In the genomic region with DNA sequence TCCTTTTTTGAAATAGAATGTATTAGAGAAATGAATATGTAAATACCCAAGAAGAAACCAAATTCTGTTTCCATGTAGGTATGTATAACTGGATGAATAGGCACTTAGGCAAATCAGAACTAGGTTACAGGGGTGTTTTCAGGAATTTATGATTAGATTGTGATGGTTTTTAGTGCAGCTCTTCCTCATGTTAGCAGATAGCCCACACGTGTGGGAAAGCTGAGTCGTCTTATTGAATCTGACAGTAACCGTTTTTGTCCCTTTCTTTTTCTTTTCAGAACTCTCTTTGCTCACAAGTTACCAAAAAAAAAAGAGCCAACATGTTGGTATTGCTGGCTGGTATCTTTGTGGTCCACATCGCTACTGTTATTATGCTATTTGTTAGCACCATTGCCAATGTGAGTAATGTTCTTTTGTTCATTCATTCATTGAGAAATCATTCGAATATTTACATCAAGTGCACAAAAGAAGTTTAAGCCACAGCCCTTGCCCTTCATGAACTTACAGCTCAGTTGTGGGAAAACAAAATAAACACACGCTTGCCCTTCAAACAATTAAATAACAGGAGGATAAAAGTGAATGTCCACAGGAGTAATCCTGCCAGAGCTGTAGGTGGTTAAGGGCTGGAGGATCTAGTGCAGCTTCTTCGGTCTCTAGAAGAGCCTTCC, we compare ENCODE assay signal across 9 cellular contexts. TPM values are rescaled to one million over a fixed set of nuclear protein-coding genes. Genes with fewer than 3 reads are reported as not detected.
DNase-seq lines count a peak whose midpoint lies in the region; ATAC-seq and TF ChIP-seq lines count a peak whose summit lies in the region.
"Had no signal": no experiment of that assay in that cellular context is flagged by ENCODE, and none has a peak within 500 bp of the region (broad histone marks: within the 10 kb centered on the region; RNA-seq: fewer than 3 reads in every experiment).

No MANE protein-coding gene starts in this region.

- H3K9me3 ChIP-seq in OCI-LY3 (ENCODE audit: insufficient read depth, low read length) = no peaks in the 10 kb centered on the region
- no peaks in the 10 kb centered on the region for H3K9me3 ChIP-seq in mammary epithelial cell (replicated peaks; ENCODE audit: insufficient read depth, low read length)
- no peaks in the 10 kb centered on the region for H3K9me3 ChIP-seq in neuron (ENCODE audit: low read length)
- H3K9me3 ChIP-seq in trophoblast cell (ENCODE audit: insufficient read depth, low read depth, low read length) = no peaks in the 10 kb centered on the region
- H3K9me3 ChIP-seq: neutrophil had no signal

- no peak overlapping the region for H2BK120ac ChIP-seq in trophoblast cell (ENCODE audit: insufficient read depth, low read length, poor library complexity)

- H4K12ac ChIP-seq in trophoblast cell (ENCODE audit: low read depth, low read length) = no peak overlapping the region

- no peak overlapping the region for H3K23ac ChIP-seq in trophoblast cell (ENCODE audit: low read length)

- peaks cover 17% of the 10 kb centered on the region for H3K4me1 ChIP-seq in OCI-LY3 (ENCODE audit: low read length)
- peaks cover 57% of the 10 kb centered on the region for H3K4me1 ChIP-seq in mammary epithelial cell (ENCODE audit: insufficient read depth, low read length)
- H3K4me1 ChIP-seq in neuron (ENCODE audit: insufficient read depth, low read length) = peaks cover 39% of the 10 kb centered on the region
- peaks cover 11 to 16% of the 10 kb centered on the region in 2 experiments for H3K4me1 ChIP-seq in trophoblast cell (ENCODE audit: control insufficient read depth in 1 of 2, insufficient read depth in 2 of 2, low read length in 2 of 2)

- H4K20me1 ChIP-seq in OCI-LY3 (ENCODE audit: insufficient read depth, low read length) (no peaks in the 10 kb centered on the region), mammary epithelial cell (ENCODE audit: insufficient read depth, low read length) (no peaks in the 10 kb centered on the region)

- 0 out of 2 replicates have a peak overlapping the region, but pooled peaks have one; percentile 8 for H2AFZ ChIP-seq in OCI-LY3 (ENCODE audit: low read depth, low read length)
- no peak overlapping the region for H2AFZ ChIP-seq in mammary epithelial cell (ENCODE audit: low read depth, low read length)
- H2AFZ ChIP-seq in neuron (ENCODE audit: low read depth, low read length) = peak overlapping the region; percentile 11
- no peak overlapping the region for H2AFZ ChIP-seq in trophoblast cell (ENCODE audit: insufficient read depth, low read length, poor library complexity)

- no peak overlapping the region for H3K14ac ChIP-seq in trophoblast cell (ENCODE audit: low read length)

- peaks cover 7% of the 10 kb centered on the region for H3K79me1 ChIP-seq in trophoblast cell (ENCODE audit: low read length)

- H2BK12ac ChIP-seq in trophoblast cell (ENCODE audit: low read length) = no peak overlapping the region

- peak overlapping the region; percentile 50 for H3K4me2 ChIP-seq in OCI-LY3 (ENCODE audit: low read length)
- H3K4me2 ChIP-seq in mammary epithelial cell (ENCODE audit: insufficient read depth, low read depth, low read length) = peak overlapping the region; percentile 24
- no peak overlapping the region for H3K4me2 ChIP-seq in trophoblast cell (ENCODE audit: low read length)

- TF ChIP-seq CTCF in OCI-LY3 (IDR thresholded peaks at IDR 0.05; ENCODE audit: low read depth, low read length) = no peak
- TF ChIP-seq CTCF in mammary epithelial cell (conservative IDR thresholded peaks at IDR 0.05 in 1 of 2, IDR thresholded peaks at IDR 0.05 in 1 of 2; ENCODE audit: extremely low read depth in 1 of 2, insufficient read depth in 1 of 2, low read depth in 1 of 2, low read length in 2 of 2) = no peak

- no peak overlapping the region for H3K4ac ChIP-seq in trophoblast cell (ENCODE audit: low read depth, low read length)

- DNase-seq in EL (peak; percentile 33), mammary epithelial cell (no peak), DMS153 treated with DMSO at 0.1 percent for 48 hours (lab: John Stamatoyannopoulos, UW; ENCODE audit: unreplicated experiment) (no peak), CD1c-positive myeloid dendritic cell (ENCODE audit: extremely low spot score) (no peak), trophoblast cell (no peak)

- dilution Hi-C loops in mammary epithelial cell (cut with HindIII; ENCODE audit: low sequenced_read_pairs) = loop anchor here (5.0 to 25.0 kb wide), 2 partner anchors 69 to 199 kb away; partner anchors contain the start of gene HEBP1

- H2AK5ac ChIP-seq in trophoblast cell (ENCODE audit: low read length) = no peak overlapping the region

- no peak overlapping the region for H3K18ac ChIP-seq in trophoblast cell (ENCODE audit: low read length)

- H3K4me3 ChIP-seq in OCI-LY3 (ENCODE audit: low read length) = no peak overlapping the region
- H3K4me3 ChIP-seq in mammary epithelial cell (replicated peaks in 1 of 3; ENCODE audit: insufficient read depth in 1 of 3, low read depth in 2 of 3, low read length in 3 of 3) = no peak overlapping the region
- H3K4me3 ChIP-seq in neuron (ENCODE audit: low read length) = no peak overlapping the region
- no peak overlapping the region for H3K4me3 ChIP-seq in trophoblast cell (ENCODE audit: low read depth, low read length)

- H3K79me2 ChIP-seq in OCI-LY3 (ENCODE audit: low read length) (no peaks in the 10 kb centered on the region), mammary epithelial cell (ENCODE audit: insufficient read depth, low read length) (peaks cover 81% of the 10 kb centered on the region), trophoblast cell (ENCODE audit: control insufficient read depth, insufficient read depth, low read length, poor library complexity) (peaks cover 1% of the 10 kb centered on the region)

- no peak overlapping the region for H4K91ac ChIP-seq in trophoblast cell (ENCODE audit: low read depth, low read length)

- in situ Hi-C loops in mammary epithelial cell (cut with MboI; ENCODE audit: low sequenced_read_pairs in 2 of 2) = loop anchor here (5.0 to 25.0 kb wide), 3 partner anchors 114 to 399 kb away; partner anchors contain the start of gene DDX47 (in 1 of the 2)

- WGBS in mammary epithelial cell (ENCODE audit: low coverage, missing lambda C conversion rate) = 43% methylated on average over 7 of the region's 7 CpGs
- WGBS in trophoblast cell (ENCODE audit: extremely low coverage, insufficient coverage, insufficient read length) = no CpG with 5 or more reads among the region's 7 CpGs

- CTCF ChIA-PET in mammary epithelial cell (lab: Charles Lee; ENCODE audit: low non-redundant PET) = interaction anchor here (0.6 to 1.6 kb wide), 4 partner anchors 112 to 467 kb away, joined by 3 to 22 read pairs (median 6); no protein-coding TSS in a partner anchor

- no peak for ATAC-seq in HG03457 (IDR thresholded peaks at IDR 0.05; ENCODE audit: unreplicated experiment)

- H3K9ac ChIP-seq in OCI-LY3 (ENCODE audit: low read length) (no peak overlapping the region), mammary epithelial cell (ENCODE audit: insufficient read depth, low read length) (peak overlapping the region; percentile 24), trophoblast cell (ENCODE audit: low read length) (no peak overlapping the region)

- peaks cover 88% of the 10 kb centered on the region for H3K27me3 ChIP-seq in OCI-LY3 (ENCODE audit: low read depth, low read length)
- H3K27me3 ChIP-seq in mammary epithelial cell (ENCODE audit: insufficient read depth, low read length) = no peaks in the 10 kb centered on the region
- H3K27me3 ChIP-seq in neuron (ENCODE audit: insufficient read depth, low read length) = no peaks in the 10 kb centered on the region
- no peaks in the 10 kb centered on the region for H3K27me3 ChIP-seq in trophoblast cell (ENCODE audit: insufficient read depth, low read length)

- no peak overlapping the region for H2BK5ac ChIP-seq in trophoblast cell (ENCODE audit: low read depth, low read length, poor library complexity)

- H3K36me3 ChIP-seq in OCI-LY3 (replicated peaks; ENCODE audit: low read depth, low read length) = no peaks in the 10 kb centered on the region
- H3K36me3 ChIP-seq in mammary epithelial cell (ENCODE audit: insufficient read depth, low read length) = peaks cover 43% of the 10 kb centered on the region
- H3K36me3 ChIP-seq in neuron (ENCODE audit: insufficient read depth, low read length) = no peaks in the 10 kb centered on the region
- H3K36me3 ChIP-seq in trophoblast cell (ENCODE audit: control insufficient read depth in 1 of 2, insufficient read depth in 2 of 2, low read length in 2 of 2) = no peaks in the 10 kb centered on the region
- H3K36me3 ChIP-seq: neutrophil had no signal

- intact Hi-C loops in mammary epithelial cell (cut with micrococcal nuclease) = no loop called here

- BruUV-seq in mammary epithelial cell (replicated peaks; lab: Mats Ljungman, UMichigan) = no TSS peak

- H4K8ac ChIP-seq in trophoblast cell (ENCODE audit: low read depth, low read length) = no peak overlapping the region

- H3K27ac ChIP-seq in OCI-LY3 (ENCODE audit: low read length) = no peak overlapping the region
- H3K27ac ChIP-seq in mammary epithelial cell (ENCODE audit: insufficient read depth, low read depth, low read length) = peak overlapping the region; percentile 92
- H3K27ac ChIP-seq in trophoblast cell (ENCODE audit: low read depth, low read length) = no peak overlapping the region
- H3K27ac ChIP-seq: neutrophil had no signal

RNA-seq across cellular contexts. Expression of gene EMP1, which starts 14.8 kb away (rescaled TPM):
- 100 to 1,000 TPM in 1 of 2 donors, 10 to 100 TPM in 1; 33.7 to 204 TPM for total RNA-seq in mammary epithelial cell
- 309 TPM for polyA plus RNA-seq in mammary epithelial cell
- polyA minus RNA-seq in mammary epithelial cell = 450 TPM
- polyA plus RNA-seq in trophoblast cell (2013) = 10.1 and 10.7 TPM in 2 replicates

Comparison
In these comparisons a context has a peak if more than half of its experiments do, and no peak if none do; other contexts are left out.
1. H2AFZ ChIP-seq: peak in OCI-LY3 (single experiment) and neuron (single experiment); none in mammary epithelial cell (single experiment) and trophoblast cell (single experiment).